Comparison of ENCODE assay signal across 19 cellular contexts in genomic region chr20:63939061-63939935, GRCh38. TPM values are rescaled to one million over a fixed set of nuclear protein-coding genes. Genes with fewer than 3 reads are reported as not detected.
DNase-seq lines count a peak whose midpoint lies in the region; ATAC-seq and TF ChIP-seq lines count a peak whose summit lies in the region.
"Had no signal": no experiment of that assay in that cellular context is flagged by ENCODE, and none has a peak within 500 bp of the region (broad histone marks: within the 10 kb centered on the region; RNA-seq: fewer than 3 reads in every experiment).

No MANE protein-coding gene starts in this region.

- H3K27me3 ChIP-seq in RWPE2 (ENCODE audit: insufficient read depth, poor library complexity, severe bottlenecking), result no peaks in the 10 kb centered on the region
- H3K27me3 ChIP-seq in spleen (replicated peaks in 1 of 7), result no peaks in the 10 kb centered on the region
- H3K27me3 ChIP-seq in mammary epithelial cell (ENCODE audit: insufficient read depth, low read length), result no peaks in the 10 kb centered on the region
- H3K27me3 ChIP-seq: BLaER1 treated with 17β-estradiol and CSF1 and Interleukin-3, amounts not matched to agents 10 nM and 100 nM had no signal

- no peaks in the 10 kb centered on the region for H4K20me1 ChIP-seq in mammary epithelial cell (ENCODE audit: insufficient read depth, low read length)

- 66 to 77% (median 67%) methylated on average over 15 to 33 of the region's 33 CpGs for WGBS in spleen, 5 donors
- WGBS in mammary epithelial cell (ENCODE audit: low coverage, missing lambda C conversion rate), result 96% methylated on average over 25 of the region's 33 CpGs

- H3K9me3 ChIP-seq in RWPE2 (ENCODE audit: severe bottlenecking) (no peaks in the 10 kb centered on the region), spleen (no peaks in the 10 kb centered on the region), mammary epithelial cell (replicated peaks; ENCODE audit: insufficient read depth, low read length) (no peaks in the 10 kb centered on the region)
- H3K9me3 ChIP-seq: A549; BLaER1 treated with 17β-estradiol and CSF1 and Interleukin-3, amounts not matched to agents 10 nM and 100 nM had no signal

- peak; percentile 57 for DNase-seq in activated CD8-positive, alpha-beta memory T cell treated with anti-CD3 and anti-CD28 coated beads for 24 hours
- no peak for DNase-seq in activated CD8-positive, alpha-beta memory T cell treated with anti-CD3 and anti-CD28 coated beads, Interleukin-2, amount 50 U/mL, for 48 hours
- DNase-seq in RWPE2 (ENCODE audit: low spot score) (peak; percentile 86), iPS-NIHi7 (ENCODE audit: extremely low spot score) (peak; percentile 35), spleen (peak; percentile 80), mammary epithelial cell (no peak), coronary artery (ENCODE audit: low spot score) (no peak)
- DNase-seq: activated CD8-positive, alpha-beta memory T cell treated with anti-CD3 and anti-CD28 coated beads, Interleukin-2, amount 10 ng/mL, durations not matched to agents 7 days and 5 days; amniotic stem cell; DMS53; GOT3; left colon; NCI-H1436 treated with DMSO at 0.1 percent for 48 hours; NCI-H2171 treated with DMSO at 0.1 percent for 48 hours; PC-9 had no signal

- H3K9ac ChIP-seq in mammary epithelial cell (ENCODE audit: insufficient read depth, low read length), result no peak overlapping the region
- H3K9ac ChIP-seq: BLaER1 treated with 17β-estradiol and CSF1 and Interleukin-3, amounts not matched to agents 10 nM and 100 nM had no signal

- dilution Hi-C loops in mammary epithelial cell (cut with HindIII; ENCODE audit: low sequenced_read_pairs), result no loop called here

- intact Hi-C loops in spleen (cut with DNase I; ENCODE audit: low total_unique reads) (no loop called here), mammary epithelial cell (cut with micrococcal nuclease) (no loop called here)

- BruUV-seq in mammary epithelial cell (replicated peaks; lab: Mats Ljungman, UMichigan), result no TSS peak

- peaks cover 47% of the 10 kb centered on the region for H3K79me2 ChIP-seq in mammary epithelial cell (ENCODE audit: insufficient read depth, low read length)

- TF ChIP-seq CTCF in RWPE2 (IDR thresholded peaks at IDR 0.05; ENCODE audit: poor library complexity, severe bottlenecking) (no peak), spleen (IDR thresholded peaks at IDR 0.05 in 8 of 11, conservative IDR thresholded peaks at IDR 0.05 in 3 of 11) (no peak), mammary epithelial cell (conservative IDR thresholded peaks at IDR 0.05 in 1 of 2, IDR thresholded peaks at IDR 0.05 in 1 of 2; ENCODE audit: extremely low read depth in 1 of 2, insufficient read depth in 1 of 2, low read depth in 1 of 2, low read length in 2 of 2) (no peak), coronary artery (IDR thresholded peaks at IDR 0.05) (no peak)

- peaks cover 18% of the 10 kb centered on the region for H3K4me1 ChIP-seq in RWPE2 (ENCODE audit: insufficient read depth, poor library complexity, severe bottlenecking)
- peaks cover 0 to 68% (median 31%) of the 10 kb centered on the region in 6 donors for H3K4me1 ChIP-seq in spleen
- H3K4me1 ChIP-seq in mammary epithelial cell (ENCODE audit: insufficient read depth, low read length), result peaks cover 32% of the 10 kb centered on the region

- peaks cover 80% of the 10 kb centered on the region for H3K36me3 ChIP-seq in RWPE2 (ENCODE audit: low read depth)
- H3K36me3 ChIP-seq in spleen, result peaks cover 0 to 93% (median 69%) of the 10 kb centered on the region in 6 donors
- H3K36me3 ChIP-seq in mammary epithelial cell (ENCODE audit: insufficient read depth, low read length), result peaks cover 9% of the 10 kb centered on the region

- H2AFZ ChIP-seq in mammary epithelial cell (ENCODE audit: low read depth, low read length), result no peak overlapping the region
- H2AFZ ChIP-seq: PC-9 had no signal

- no peak overlapping the region for H3K4me2 ChIP-seq in mammary epithelial cell (ENCODE audit: insufficient read depth, low read depth, low read length)
- H3K4me2 ChIP-seq: A549, PC-9 had no signal

- in situ Hi-C loops in mammary epithelial cell (cut with MboI; ENCODE audit: low sequenced_read_pairs in 2 of 2), result no loop called here

- no peak for TF ChIP-seq POLR2A in spleen (IDR thresholded peaks at IDR 0.05)

- H3K27ac ChIP-seq in RWPE2 (ENCODE audit: poor library complexity, severe bottlenecking) (no peak overlapping the region), spleen (peak overlapping the region in 4 of 8 donors; percentile 20 to 92 (median 24)), mammary epithelial cell (ENCODE audit: insufficient read depth, low read depth, low read length) (no peak overlapping the region), coronary artery (no peak overlapping the region)
- H3K27ac ChIP-seq: A549; BLaER1 treated with 17β-estradiol and CSF1 and Interleukin-3, amounts not matched to agents 10 nM and 100 nM; PC-9; SK-N-MC had no signal

- CTCF ChIA-PET in mammary epithelial cell (lab: Charles Lee; ENCODE audit: low non-redundant PET), result no interaction called here

- H3K4me3 ChIP-seq in RWPE2 (ENCODE audit: severe bottlenecking) (no peak overlapping the region), spleen (no peak overlapping the region), mammary epithelial cell (replicated peaks in 1 of 3; ENCODE audit: insufficient read depth in 1 of 3, low read depth in 2 of 3, low read length in 3 of 3) (no peak overlapping the region), coronary artery (no peak overlapping the region)
- H3K4me3 ChIP-seq: A549; BLaER1 treated with 17β-estradiol and CSF1 and Interleukin-3, amounts not matched to agents 10 nM and 100 nM; PC-9; SK-N-MC had no signal

- ATAC-seq in RWPE2 (ENCODE audit: low read depth) (0 out of 3 replicates have a peak, but pooled peaks have one; percentile 2), HG02763 (IDR thresholded peaks at IDR 0.05; ENCODE audit: unreplicated experiment) (no peak)
- ATAC-seq: activated CD8-positive, alpha-beta memory T cell treated with anti-CD3 and anti-CD28 coated beads, Interleukin-2, amount 10 ng/mL, durations not matched to agents 7 days and 5 days; left colon had no signal

RNA-seq across cellular contexts. Expression of gene UCKL1, which starts 16.9 kb away (rescaled TPM):
- total RNA-seq in spleen (10 to 100 TPM; 34.2 to 52.2 (median 47.1) TPM), mammary epithelial cell (10 to 100 TPM; 28.5 to 34.3 TPM)
- polyA plus RNA-seq in spleen (10 to 100 TPM; 36.0 to 68.0 (median 62.7) TPM), mammary epithelial cell (37.0 TPM)
- polyA minus RNA-seq in mammary epithelial cell, result 17.7 TPM

RNA-seq across cellular contexts. Expression of gene ZNF512B, which starts 30.4 kb away (rescaled TPM):
- 10 to 100 TPM in 6 of 7 donors, 1 to 10 TPM in 1; 9.5 to 21.8 (median 12.8) TPM for total RNA-seq in spleen
- polyA plus RNA-seq in spleen, result 10 to 100 TPM in 1 of 3 donors, 1 to 10 TPM in 2; 3.4 to 12.0 (median 3.8) TPM
- 10 to 100 TPM in 1 of 2 donors, 1 to 10 TPM in 1; 9.2 to 17.2 TPM for total RNA-seq in mammary epithelial cell
- polyA plus RNA-seq in mammary epithelial cell, result 3.2 TPM
- 3.9 TPM for polyA minus RNA-seq in mammary epithelial cell

RNA-seq across cellular contexts. Expression of gene SAMD10, which starts 40.1 kb away (rescaled TPM):
- total RNA-seq in spleen (10 to 100 TPM in 3 of 7 donors, 1 to 10 TPM in 4; 6.0 to 13.8 (median 8.9) TPM), mammary epithelial cell (1 to 10 TPM; 1.5 to 3.5 TPM)
- polyA plus RNA-seq in spleen (10 to 100 TPM in 1 of 3 donors, 1 to 10 TPM in 2; 5.9 to 10.1 (median 6.1) TPM), mammary epithelial cell (0.83 TPM)
- polyA minus RNA-seq in mammary epithelial cell, result 0.67 TPM
- polyA plus RNA-seq: A549 had no signal

RNA-seq across cellular contexts. Expression of gene PRPF6, which starts 41.6 kb away (rescaled TPM):
- total RNA-seq in spleen, result 10 to 100 TPM; 53.4 to 71.1 (median 61.6) TPM
- 10 to 100 TPM; 39.9 to 52.4 (median 41.9) TPM for polyA plus RNA-seq in spleen
- 10 to 100 TPM; 33.5 to 56.9 TPM for total RNA-seq in mammary epithelial cell
- 34.0 TPM for polyA plus RNA-seq in mammary epithelial cell
- polyA minus RNA-seq in mammary epithelial cell, result 81.7 TPM

RNA-seq across cellular contexts. Expression of gene DNAJC5, which starts 44.4 kb away (rescaled TPM):
- total RNA-seq in spleen, result 10 to 100 TPM; 47.5 to 83.1 (median 65.4) TPM
- polyA plus RNA-seq in spleen, result 10 to 100 TPM; 12.7 to 32.3 (median 15.2) TPM
- total RNA-seq in mammary epithelial cell, result 10 to 100 TPM; 77.0 to 78.7 TPM
- polyA plus RNA-seq in mammary epithelial cell, result 54.8 TPM
- polyA minus RNA-seq in mammary epithelial cell, result 106 TPM

Comparison
In these comparisons a context has a peak if more than half of its experiments do, and no peak if none do; other contexts are left out.
1. DNase-seq: peak in activated CD8-positive, alpha-beta memory T cell treated with anti-CD3 and anti-CD28 coated beads for 24 hours (single experiment), RWPE2 (single experiment), iPS-NIHi7 (single experiment) and spleen (single experiment); none in activated CD8-positive, alpha-beta memory T cell treated with anti-CD3 and anti-CD28 coated beads, Interleukin-2, amount 50 U/mL, for 48 hours (single experiment), mammary epithelial cell (single experiment) and coronary artery (single experiment).